ENCODE assay signal across 8 cellular contexts in genomic region chr19:23758187-23759074, GRCh38. TPM values are rescaled to one million over a fixed set of nuclear protein-coding genes. Genes with fewer than 3 reads are reported as not detected.
DNase-seq lines count a peak whose midpoint lies in the region; ATAC-seq, FAIRE-seq and TF ChIP-seq lines count a peak whose summit lies in the region.

TSS of gene ZNF681 (minus strand) at chr19:23758891. CDS start at chr19:23758749, 142 bp downstream.

- peak within 1 kb of the TSS; percentile 85 for H3K9ac ChIP-seq in mesenchymal stem cell (ENCODE audit: low read length)

- peak; percentile 76 for ATAC-seq in HG03025 (IDR thresholded peaks at IDR 0.05; ENCODE audit: low FRiP score, unreplicated experiment)

- H2BK12ac ChIP-seq in mesenchymal stem cell (ENCODE audit: low read length in 2 of 2) = no peak within 1 kb of the TSS

- no peak within 1 kb of the TSS for H2AK5ac ChIP-seq in mesenchymal stem cell (ENCODE audit: low read length, severe bottlenecking)

- peak within 1 kb of the TSS; percentile 76 for H2AFZ ChIP-seq in mesenchymal stem cell (ENCODE audit: low read depth, low read length)

- no peaks in the 10 kb centered on the region for H3K27me3 ChIP-seq in effector memory CD4-positive, alpha-beta T cell (replicated peaks; ENCODE audit: control insufficient read depth, insufficient read depth, low read length, poor library complexity, severe bottlenecking)
- H3K27me3 ChIP-seq in mesenchymal stem cell (ENCODE audit: control insufficient read depth in 1 of 2, insufficient read depth in 1 of 2, low read length in 2 of 2) = no peaks in the 10 kb centered on the region

- peaks cover 4% of the 10 kb centered on the region for H3K79me1 ChIP-seq in mesenchymal stem cell (replicated peaks; ENCODE audit: low read length, poor library complexity, severe bottlenecking)

- CTCF ChIA-PET in activated CD4-positive, alpha-beta memory T cell treated with anti-CD3 and anti-CD28 coated beads, Interleukin-2, amount 10 ng/mL, durations not matched to agents 7 days and 5 days (lab: Charles Lee) = interaction anchor here (0.5 to 1.6 kb wide), 5 partner anchors 10 to 780 kb away, joined by 3 to 4 read pairs (median 3); partner anchors contain the start of gene ZNF726

- H3K27ac Mint-ChIP-seq in activated CD4-positive, alpha-beta memory T cell treated with anti-CD3 and anti-CD28 coated beads, Interleukin-2, amount 10 ng/mL, durations not matched to agents 7 days and 5 days = peak within 1 kb of the TSS; percentile 90

- peaks cover 11% of the 10 kb centered on the region for H3K4me1 ChIP-seq in effector memory CD4-positive, alpha-beta T cell (ENCODE audit: control insufficient read depth, insufficient read depth, low read length, poor library complexity, severe bottlenecking)
- no peaks in the 10 kb centered on the region for H3K4me1 ChIP-seq in mesenchymal stem cell (ENCODE audit: control insufficient read depth, insufficient read depth, low read depth, low read length)

- H4K91ac ChIP-seq in mesenchymal stem cell (ENCODE audit: low read length) = no peak within 1 kb of the TSS

- no peaks in the 10 kb centered on the region for H3K36me3 ChIP-seq in effector memory CD4-positive, alpha-beta T cell (ENCODE audit: control insufficient read depth, insufficient read depth, low read length)
- H3K36me3 ChIP-seq in mesenchymal stem cell (ENCODE audit: control insufficient read depth in 1 of 2, insufficient read depth in 2 of 2, low read depth in 1 of 2, low read length in 2 of 2) = no peaks in the 10 kb centered on the region

- no peaks in the 10 kb centered on the region for H3K27me3 Mint-ChIP-seq in activated CD4-positive, alpha-beta memory T cell treated with anti-CD3 and anti-CD28 coated beads, Interleukin-2, amount 10 ng/mL, durations not matched to agents 7 days and 5 days

- no peak for DNase-seq in GM18507 (ENCODE audit: extremely low spot score, insufficient read length, low read depth)
- peak; percentile 88 for DNase-seq in NCI-H2227 (lab: John Stamatoyannopoulos, UW; ENCODE audit: unreplicated experiment)
- DNase-seq in activated CD4-positive, alpha-beta memory T cell treated with anti-CD3 and anti-CD28 coated beads, Interleukin-2, amount 10 ng/mL, durations not matched to agents 7 days and 5 days = peak; percentile 89
- peak; percentile 74 to 83 (median 83) for DNase-seq in effector memory CD4-positive, alpha-beta T cell
- DNase-seq in mesenchymal stem cell = peak; percentile 87
- DNase-seq in stimulated activated CD8-positive, alpha-beta memory T cell treated with anti-CD3 and anti-CD28 coated beads, Interleukin-12 subunit alpha, Interleukin-12 subunit beta, amount 100 ng/mL, for 1 hour (ENCODE audit: low read depth) = peak; percentile 74

- 50% methylated on average over 42 of the region's 44 CpGs for WGBS in mesenchymal stem cell

- H4K8ac ChIP-seq in mesenchymal stem cell (ENCODE audit: low read length) = no peak within 1 kb of the TSS

- H2BK120ac ChIP-seq in mesenchymal stem cell (ENCODE audit: low read depth, low read length) = no peak within 1 kb of the TSS

- H3K18ac ChIP-seq in mesenchymal stem cell (ENCODE audit: low read depth in 1 of 2, low read length in 2 of 2) = peak within 1 kb of the TSS in 1 of 2 experiments; percentile 24

- POLR2A ChIA-PET in activated CD4-positive, alpha-beta memory T cell treated with anti-CD3 and anti-CD28 coated beads, Interleukin-2, amount 10 ng/mL, durations not matched to agents 7 days and 5 days (lab: Charles Lee) = interaction anchor here (0.6 to 2.9 kb wide), 12 partner anchors 41 to 1906 kb away, joined by 3 to 42 read pairs (median 13); partner anchors contain the start of genes ZNF254, ZNF675, ZNF724 and ZNF726

- H2BK5ac ChIP-seq in mesenchymal stem cell (ENCODE audit: low read depth, low read length, poor library complexity, severe bottlenecking) = no peak within 1 kb of the TSS

- H3K9me3 ChIP-seq in effector memory CD4-positive, alpha-beta T cell (ENCODE audit: control insufficient read depth, low read length) = no peaks in the 10 kb centered on the region
- peaks cover 27% of the 10 kb centered on the region for H3K9me3 ChIP-seq in mesenchymal stem cell (ENCODE audit: control insufficient read depth, low read length)

- peak within 1 kb of the TSS; percentile 83 for H3K4me2 ChIP-seq in mesenchymal stem cell (ENCODE audit: low read length, poor library complexity, severe bottlenecking)

- H3K14ac ChIP-seq in mesenchymal stem cell (ENCODE audit: low read length in 2 of 2) = no peak within 1 kb of the TSS

- peaks cover 24% of the 10 kb centered on the region for H3K9me3 Mint-ChIP-seq in activated CD4-positive, alpha-beta memory T cell treated with anti-CD3 and anti-CD28 coated beads, Interleukin-2, amount 10 ng/mL, durations not matched to agents 7 days and 5 days

- peak; percentile 76 for FAIRE-seq in GM18507 (lab: Jason Lieb, UNC)

- H3K4ac ChIP-seq in mesenchymal stem cell (ENCODE audit: low read depth in 1 of 2, low read length in 2 of 2) = no peak within 1 kb of the TSS

- H3K4me1 Mint-ChIP-seq in activated CD4-positive, alpha-beta memory T cell treated with anti-CD3 and anti-CD28 coated beads, Interleukin-2, amount 10 ng/mL, durations not matched to agents 7 days and 5 days = peaks cover 24% of the 10 kb centered on the region

- H3K27ac ChIP-seq in 22Rv1 (peak within 1 kb of the TSS; percentile 97), mesenchymal stem cell (ENCODE audit: low read length, poor library complexity, severe bottlenecking) (peak within 1 kb of the TSS; percentile 37)
- H3K27ac ChIP-seq in effector memory CD4-positive, alpha-beta T cell (ENCODE audit: insufficient read depth, low read length, poor library complexity, severe bottlenecking) = peak within 1 kb of the TSS; percentile 81

- peak within 1 kb of the TSS; percentile 89 for H3K4me3 Mint-ChIP-seq in activated CD4-positive, alpha-beta memory T cell treated with anti-CD3 and anti-CD28 coated beads, Interleukin-2, amount 10 ng/mL, durations not matched to agents 7 days and 5 days

- peak within 1 kb of the TSS; percentile 83 for H3K4me3 ChIP-seq in effector memory CD4-positive, alpha-beta T cell (ENCODE audit: insufficient read depth, low read depth, low read length, poor library complexity, severe bottlenecking)
- H3K4me3 ChIP-seq in mesenchymal stem cell (ENCODE audit: insufficient read depth in 1 of 2, low read depth in 1 of 2, low read length in 2 of 2) = peak within 1 kb of the TSS; percentile 64 to 70

- H2BK15ac ChIP-seq in mesenchymal stem cell (ENCODE audit: low read depth, poor library complexity, severe bottlenecking) = no peak within 1 kb of the TSS

- H3K36me3 Mint-ChIP-seq in activated CD4-positive, alpha-beta memory T cell treated with anti-CD3 and anti-CD28 coated beads, Interleukin-2, amount 10 ng/mL, durations not matched to agents 7 days and 5 days (ENCODE audit: low read depth) = peaks cover 40% of the 10 kb centered on the region

- peak; percentile 24 for TF ChIP-seq CTCF in 22Rv1 (IDR thresholded peaks at IDR 0.05)

- H3K23ac ChIP-seq in mesenchymal stem cell (ENCODE audit: low read length in 2 of 2) = no peak within 1 kb of the TSS

RNA-seq across cellular contexts. Expression of gene ZNF681, which starts in this region (rescaled TPM):
- 1 to 10 TPM; 3.7 to 5.9 TPM for total RNA-seq in activated CD4-positive, alpha-beta memory T cell treated with anti-CD3 and anti-CD28 coated beads, Interleukin-2, amount 10 ng/mL, durations not matched to agents 7 days and 5 days
- 0.36 TPM for polyA plus RNA-seq in mesenchymal stem cell (2013, experiment 1 of 2)
- 0.40 TPM for polyA plus RNA-seq in mesenchymal stem cell (2013, experiment 2 of 2)

Comparison
In these comparisons a context has a peak if more than half of its experiments do, and no peak if none do; other contexts are left out.
1. H3K27ac ChIP-seq: peak in every context shown above with its lines; median percentile 97 in 22Rv1; 81 in effector memory CD4-positive, alpha-beta T cell; 37 in mesenchymal stem cell.